ENCODE assay signal across 9 cellular contexts in genomic region chr4:139872274-139872673, GRCh38.
A peak's percentile ranks its signal among the peaks of the same experiment; 100 is the strongest.
DNase-seq lines count a peak whose midpoint lies in the region; ATAC-seq lines count a peak whose summit lies in the region.
"Had no signal": no experiment of that assay in that cellular context is flagged by ENCODE, and none has a peak within 500 bp of the region (broad histone marks: within the 10 kb centered on the region; RNA-seq: fewer than 3 reads in every experiment).

No MANE protein-coding gene starts in this region.

- H3K27ac Mint-ChIP-seq in activated CD4-positive, alpha-beta T cell treated with anti-CD3 and anti-CD28 coated beads for 36 hours = peak overlapping the region; percentile 16
- no peak overlapping the region for H3K27ac Mint-ChIP-seq in stimulated activated effector memory CD8-positive, alpha-beta T cell treated with anti-CD3 and anti-CD28 coated beads, Interleukin-12 subunit alpha, Interleukin-12 subunit beta, amount 100 ng/mL, for 72 hours

- no peaks in the 10 kb centered on the region for H3K27me3 ChIP-seq in SJSA1 (replicated peaks)
- H3K27me3 ChIP-seq: BLaER1 had no signal

- ATAC-seq in activated CD4-positive, alpha-beta T cell treated with anti-CD3 and anti-CD28 coated beads for 36 hours = peak; percentile 78
- ATAC-seq in stimulated activated effector memory CD8-positive, alpha-beta T cell treated with anti-CD3 and anti-CD28 coated beads, Interleukin-12 subunit alpha, Interleukin-12 subunit beta, amount 100 ng/mL, for 72 hours = peak; percentile 86
- ATAC-seq in GM21381 (IDR thresholded peaks at IDR 0.05; ENCODE audit: unreplicated experiment) = no peak

- H3K9me3 Mint-ChIP-seq in activated CD4-positive, alpha-beta T cell treated with anti-CD3 and anti-CD28 coated beads for 36 hours (ENCODE audit: low read depth) = no peaks in the 10 kb centered on the region
- peaks cover 8% of the 10 kb centered on the region for H3K9me3 Mint-ChIP-seq in stimulated activated effector memory CD8-positive, alpha-beta T cell treated with anti-CD3 and anti-CD28 coated beads, Interleukin-12 subunit alpha, Interleukin-12 subunit beta, amount 100 ng/mL, for 72 hours

- no peaks in the 10 kb centered on the region for H3K9me3 ChIP-seq in SJSA1 (replicated peaks)

- peaks cover 18% of the 10 kb centered on the region for H3K4me1 ChIP-seq in SJSA1 (replicated peaks)
- H3K4me1 ChIP-seq: BLaER1 had no signal

- CTCF ChIA-PET in activated CD4-positive, alpha-beta T cell treated with anti-CD3 and anti-CD28 coated beads for 36 hours (lab: Charles Lee) = no interaction called here

- no peak for DNase-seq in activated CD4-positive, alpha-beta T cell treated with anti-CD3 and anti-CD28 coated beads for 36 hours
- DNase-seq in activated CD4-positive, alpha-beta T cell treated with anti-CD3 and anti-CD28 coated beads, Interleukin-2, amount 50 U/mL, for 48 hours = no peak
- peak; percentile 56 to 71 for DNase-seq in SJSA1 (ENCODE audit: low read depth in 1 of 2, low spot score in 2 of 2)
- peak; percentile 76 for DNase-seq in fibroblast of the conjunctiva (ENCODE audit: low read depth)
- DNase-seq in stimulated activated effector memory CD8-positive, alpha-beta T cell treated with anti-CD3 and anti-CD28 coated beads, Interleukin-12 subunit alpha, Interleukin-12 subunit beta, amount 100 ng/mL, for 72 hours (ENCODE audit: low spot score in 2 of 2) = no peak
- no peak for DNase-seq in NCI-H82 treated with DMSO at 0.1 percent for 48 hours (lab: John Stamatoyannopoulos, UW; ENCODE audit: unreplicated experiment)
- DNase-seq in NCI-H748 treated with DMSO at 0.1 percent for 48 hours (lab: John Stamatoyannopoulos, UW) = no peak

- no peak overlapping the region for H3K4me3 ChIP-seq in SJSA1
- H3K4me3 ChIP-seq: BLaER1 had no signal

- no peaks in the 10 kb centered on the region for H3K36me3 ChIP-seq in SJSA1

- H3K27ac ChIP-seq in SJSA1 = peak overlapping the region; percentile 76
- H3K27ac ChIP-seq: BLaER1 had no signal

- intact Hi-C loops in activated CD4-positive, alpha-beta T cell treated with anti-CD3 and anti-CD28 coated beads for 36 hours (cut with DNase I, micrococcal nuclease) = no loop called here

- POLR2A ChIA-PET in activated CD4-positive, alpha-beta T cell treated with anti-CD3 and anti-CD28 coated beads for 36 hours (lab: Charles Lee) = no interaction called here

- H3K36me3 Mint-ChIP-seq in activated CD4-positive, alpha-beta T cell treated with anti-CD3 and anti-CD28 coated beads for 36 hours (ENCODE audit: low read depth) = no peaks in the 10 kb centered on the region
- H3K36me3 Mint-ChIP-seq in stimulated activated effector memory CD8-positive, alpha-beta T cell treated with anti-CD3 and anti-CD28 coated beads, Interleukin-12 subunit alpha, Interleukin-12 subunit beta, amount 100 ng/mL, for 72 hours = no peaks in the 10 kb centered on the region

- peaks cover 11% of the 10 kb centered on the region for H3K4me1 Mint-ChIP-seq in activated CD4-positive, alpha-beta T cell treated with anti-CD3 and anti-CD28 coated beads for 36 hours
- H3K4me1 Mint-ChIP-seq in stimulated activated effector memory CD8-positive, alpha-beta T cell treated with anti-CD3 and anti-CD28 coated beads, Interleukin-12 subunit alpha, Interleukin-12 subunit beta, amount 100 ng/mL, for 72 hours = peaks cover 8% of the 10 kb centered on the region

- no peaks in the 10 kb centered on the region for H3K27me3 Mint-ChIP-seq in activated CD4-positive, alpha-beta T cell treated with anti-CD3 and anti-CD28 coated beads for 36 hours

- no peak overlapping the region for H3K4me3 Mint-ChIP-seq in activated CD4-positive, alpha-beta T cell treated with anti-CD3 and anti-CD28 coated beads for 36 hours
- H3K4me3 Mint-ChIP-seq in stimulated activated effector memory CD8-positive, alpha-beta T cell treated with anti-CD3 and anti-CD28 coated beads, Interleukin-12 subunit alpha, Interleukin-12 subunit beta, amount 100 ng/mL, for 72 hours = no peak overlapping the region

Comparison
In these comparisons a context has a peak if more than half of its experiments do, and no peak if none do; other contexts are left out.
1. DNase-seq: peak in SJSA1 (2 of 2) and fibroblast of the conjunctiva (single experiment); none in activated CD4-positive, alpha-beta T cell treated with anti-CD3 and anti-CD28 coated beads for 36 hours (single experiment), activated CD4-positive, alpha-beta T cell treated with anti-CD3 and anti-CD28 coated beads, Interleukin-2, amount 50 U/mL, for 48 hours (0 of 2), stimulated activated effector memory CD8-positive, alpha-beta T cell treated with anti-CD3 and anti-CD28 coated beads, Interleukin-12 subunit alpha, Interleukin-12 subunit beta, amount 100 ng/mL, for 72 hours (0 of 2), NCI-H82 treated with DMSO at 0.1 percent for 48 hours (single experiment) and NCI-H748 treated with DMSO at 0.1 percent for 48 hours (single experiment).